In genomic region chr5:16253856-16254255, GRCh38 we compare ENCODE assay signal across 22 cellular contexts.
"Had no signal": no experiment of that assay in that cellular context is flagged by ENCODE, and none has a peak within 500 bp of the region (broad histone marks: within the 10 kb centered on the region; RNA-seq: fewer than 3 reads in every experiment).

No MANE protein-coding gene starts in this region.

- FAIRE-seq: HepG2, RCC 7860 had no signal

- H3K27me3 ChIP-seq: MG63 had no signal

- H3K9me3 ChIP-seq: MG63, SK-N-SH had no signal

- H3K9ac ChIP-seq: SK-N-SH had no signal

- H3K4me2 ChIP-seq: SK-N-SH had no signal

- ATAC-seq: HepG2 had no signal

- H3K4me3 ChIP-seq: MG63 had no signal

- H3K36me3 ChIP-seq: MG63 had no signal

- DNase-seq: IMR-90, Karpas-422, KG1, MG63, NCI-H1092, NCI-H1105 treated with DMSO at 0.1 percent for 48 hours, NCI-H1417 treated with DMSO at 0.1 percent for 48 hours, NCI-H146, NCI-H1694 treated with DMSO at 0.1 percent for 48 hours, NCI-H1930, NCI-H2081, NCI-H2107, NCI-H2227 treated with DMSO at 0.1 percent for 48 hours, NCI-H510A, NCI-H524 treated with DMSO at 0.1 percent for 48 hours, NCI-H69, NCI-H774, RPMI8226, SHP77, SK-N-SH had no signal
